8 cellular contexts compared by ENCODE assay signal in the genomic region with DNA sequence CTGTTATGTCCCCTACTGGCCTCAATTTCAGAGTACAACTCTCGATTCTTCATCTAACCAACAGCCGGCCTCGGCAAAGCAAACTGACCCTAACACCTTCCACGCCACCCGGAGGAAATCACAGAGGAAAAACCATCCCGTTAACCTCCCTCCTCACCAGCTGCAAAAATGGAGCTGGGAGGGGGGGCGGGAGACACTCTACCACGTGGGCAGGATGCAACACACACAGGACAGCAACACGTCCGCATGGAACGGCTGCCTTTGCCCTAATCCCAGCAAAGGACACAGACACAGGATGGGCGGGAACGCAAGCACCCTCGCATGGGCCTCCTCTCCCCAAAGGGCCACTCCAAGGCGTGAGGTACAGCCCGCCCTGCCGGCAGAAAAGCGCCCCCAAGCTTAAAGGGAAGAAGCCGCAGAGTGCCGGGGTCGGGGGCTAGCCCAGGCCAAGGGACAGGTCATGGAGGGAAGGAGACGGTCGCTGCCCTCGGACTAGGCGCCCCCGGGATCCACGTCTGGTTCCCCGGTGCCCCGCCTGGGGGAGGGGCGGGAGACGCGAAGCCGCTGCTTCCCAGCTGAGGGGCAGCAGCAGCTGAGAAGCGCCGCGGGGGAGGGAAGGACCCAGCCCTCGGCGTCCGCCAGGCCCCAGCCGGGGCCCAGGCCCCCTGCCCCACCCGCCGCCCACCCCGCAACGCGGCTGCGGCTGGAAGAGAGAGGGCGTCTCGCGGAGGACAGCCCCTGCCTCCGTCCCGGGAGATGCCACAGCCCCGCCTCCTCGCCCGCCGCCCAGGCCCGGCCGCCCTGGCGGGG. TPM values are rescaled to one million over a fixed set of nuclear protein-coding genes. Genes with fewer than 3 reads are reported as not detected.
A peak's percentile ranks its signal among the peaks of the same experiment; 100 is the strongest.
DNase-seq lines count a peak whose midpoint lies in the region; ATAC-seq, FAIRE-seq and TF ChIP-seq lines count a peak whose summit lies in the region.

No MANE protein-coding gene starts in this region.

- no peak for TF ChIP-seq RAD21 in A549 (conservative IDR thresholded peaks at IDR 0.05 in 1 of 2, IDR thresholded peaks at IDR 0.05 in 1 of 2)

- CTCF ChIA-PET in A549 (lab: Yijun Ruan, JAX), result interaction anchor here (1.2 to 1.8 kb wide), 2 partner anchors 51 to 160 kb away, joined by 4 to 10 read pairs; no protein-coding TSS in a partner anchor

- H3K4me3 ChIP-seq in A549, result peak overlapping the region; percentile 96
- peak overlapping the region; percentile 96 for H3K4me3 ChIP-seq in mucosa of descending colon

- TF ChIP-seq CTCF in A549 (IDR thresholded peaks at IDR 0.05) (peak; percentile 8; the same call in 2 of the 3 replicates), GM10266 (IDR thresholded peaks at IDR 0.05; ENCODE audit: control insufficient read depth, insufficient read depth, low read depth, missing control alignments) (peak; percentile 34), mucosa of descending colon (IDR thresholded peaks at IDR 0.05) (no peak)

- H3K4me1 Mint-ChIP-seq in stimulated activated naive CD8-positive, alpha-beta T cell treated with anti-CD3 and anti-CD28 coated beads, Interleukin-15, amount 100 ng/mL, for 72 hours, result peaks cover 60% of the 10 kb centered on the region

- peaks cover 41% of the 10 kb centered on the region for H3K4me1 ChIP-seq in A549
- peaks cover 19% of the 10 kb centered on the region for H3K4me1 ChIP-seq in mucosa of descending colon (ENCODE audit: low read depth)

- intact Hi-C loops in mucosa of descending colon (cut with DNase I, micrococcal nuclease), result loop anchor here in 1 of 2 donors (2.0 kb wide), 1 partner anchor 20 kb away; no protein-coding TSS in a partner anchor

- DNase-seq in A549 (ENCODE audit: low read depth in 1 of 2, low spot score in 1 of 2), result peak; percentile 53 to 69
- peak; percentile 65 for DNase-seq in GM10266 (ENCODE audit: extremely low spot score)
- DNase-seq in NCI-H1092 treated with DMSO at 0.1 percent for 48 hours (lab: John Stamatoyannopoulos, UW), result peak; percentile 59
- DNase-seq in erythroblast (lab: John Stamatoyannopoulos, UW), result peak; percentile 70 to 77
- peak; percentile 52 to 76 (median 73) for DNase-seq in mucosa of descending colon
- no peak for DNase-seq in stimulated activated naive CD8-positive, alpha-beta T cell treated with anti-CD3 and anti-CD28 coated beads, Interleukin-15, amount 100 ng/mL, for 72 hours

- no peak for TF ChIP-seq POLR2A in A549 (IDR thresholded peaks at IDR 0.05; ENCODE audit: low read length)
- TF ChIP-seq POLR2A in erythroblast (IDR thresholded peaks at IDR 0.05; ENCODE audit: low read length), result no peak

- H3K27ac ChIP-seq in A549, result peak overlapping the region; percentile 99 to 100

- ATAC-seq in A549, result peak; percentile 73 to 84
- ATAC-seq in HG02642 (IDR thresholded peaks at IDR 0.05; ENCODE audit: poor library complexity, unreplicated experiment), result peak; percentile 70
- ATAC-seq in activated CD4-positive, CD25-positive, alpha-beta regulatory T cell treated with anti-CD3 and anti-CD28 coated beads, Interleukin-2, amount 50 U/mL, for 24 hours, result peak; percentile 54 to 68
- ATAC-seq in mucosa of descending colon, result peak; percentile 61
- peak; percentile 64 for ATAC-seq in stimulated activated naive CD8-positive, alpha-beta T cell treated with anti-CD3 and anti-CD28 coated beads, Interleukin-15, amount 100 ng/mL, for 72 hours

- no peak for FAIRE-seq in A549 (lab: Jason Lieb, UNC)

- H3K4me2 ChIP-seq in A549, result peak overlapping the region; percentile 87

- TF ChIP-seq EP300 in A549 (IDR thresholded peaks at IDR 0.05), result no peak

- POLR2A ChIA-PET in A549 (lab: Yijun Ruan, JAX), result interaction anchor here (0.5 kb wide), 2 partner anchors 14 to 55 kb away, joined by 3 to 4 read pairs; no protein-coding TSS in a partner anchor

- H3K9me3 ChIP-seq in A549 (no peaks in the 10 kb centered on the region), mucosa of descending colon (no peaks in the 10 kb centered on the region)

- no peaks in the 10 kb centered on the region for H3K36me3 ChIP-seq in mucosa of descending colon (ENCODE audit: low read depth)

- H3K4me3 Mint-ChIP-seq in stimulated activated naive CD8-positive, alpha-beta T cell treated with anti-CD3 and anti-CD28 coated beads, Interleukin-15, amount 100 ng/mL, for 72 hours, result peak overlapping the region; percentile 79 to 95

- H3K9me3 Mint-ChIP-seq in stimulated activated naive CD8-positive, alpha-beta T cell treated with anti-CD3 and anti-CD28 coated beads, Interleukin-15, amount 100 ng/mL, for 72 hours, result no peaks in the 10 kb centered on the region

- 0% methylated on average over 16 of the region's 58 CpGs for WGBS in A549 (ENCODE audit: missing lambda C conversion rate)

- peak overlapping the region; percentile 92 to 96 for H3K27ac Mint-ChIP-seq in stimulated activated naive CD8-positive, alpha-beta T cell treated with anti-CD3 and anti-CD28 coated beads, Interleukin-15, amount 100 ng/mL, for 72 hours

- H3K27me3 Mint-ChIP-seq in stimulated activated naive CD8-positive, alpha-beta T cell treated with anti-CD3 and anti-CD28 coated beads, Interleukin-15, amount 100 ng/mL, for 72 hours, result no peaks in the 10 kb centered on the region

TF ChIP-seq in A549, 52 proteins besides CTCF, POLR2A, EP300 and RAD21:
- TF ChIP-seq, protein P1, sequence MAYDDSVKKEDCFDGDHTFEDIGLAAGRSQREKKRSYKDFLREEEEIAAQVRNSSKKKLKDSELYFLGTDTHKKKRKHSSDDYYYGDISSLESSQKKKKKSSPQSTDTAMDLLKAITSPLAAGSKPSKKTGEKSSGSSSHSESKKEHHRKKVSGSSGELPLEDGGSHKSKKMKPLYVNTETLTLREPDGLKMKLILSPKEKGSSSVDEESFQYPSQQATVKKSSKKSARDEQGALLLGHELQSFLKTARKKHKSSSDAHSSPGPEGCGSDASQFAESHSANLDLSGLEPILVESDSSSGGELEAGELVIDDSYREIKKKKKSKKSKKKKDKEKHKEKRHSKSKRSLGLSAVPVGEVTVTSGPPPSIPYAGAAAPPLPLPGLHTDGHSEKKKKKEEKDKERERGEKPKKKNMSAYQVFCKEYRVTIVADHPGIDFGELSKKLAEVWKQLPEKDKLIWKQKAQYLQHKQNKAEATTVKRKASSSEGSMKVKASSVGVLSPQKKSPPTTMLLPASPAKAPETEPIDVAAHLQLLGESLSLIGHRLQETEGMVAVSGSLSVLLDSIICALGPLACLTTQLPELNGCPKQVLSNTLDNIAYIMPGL (CRISPR knock-in tag; IDR thresholded peaks at IDR 0.05; ENCODE audit: borderline replicate concordance), result no peak
- TF ChIP-seq, protein P2, sequence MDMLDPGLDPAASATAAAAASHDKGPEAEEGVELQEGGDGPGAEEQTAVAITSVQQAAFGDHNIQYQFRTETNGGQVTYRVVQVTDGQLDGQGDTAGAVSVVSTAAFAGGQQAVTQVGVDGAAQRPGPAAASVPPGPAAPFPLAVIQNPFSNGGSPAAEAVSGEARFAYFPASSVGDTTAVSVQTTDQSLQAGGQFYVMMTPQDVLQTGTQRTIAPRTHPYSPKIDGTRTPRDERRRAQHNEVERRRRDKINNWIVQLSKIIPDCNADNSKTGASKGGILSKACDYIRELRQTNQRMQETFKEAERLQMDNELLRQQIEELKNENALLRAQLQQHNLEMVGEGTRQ (IDR thresholded peaks at IDR 0.05), result peak; percentile 36; the same call in 1 of the 2 replicates
- TF ChIP-seq, protein P3, sequence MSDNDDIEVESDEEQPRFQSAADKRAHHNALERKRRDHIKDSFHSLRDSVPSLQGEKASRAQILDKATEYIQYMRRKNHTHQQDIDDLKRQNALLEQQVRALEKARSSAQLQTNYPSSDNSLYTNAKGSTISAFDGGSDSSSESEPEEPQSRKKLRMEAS (IDR thresholded peaks at IDR 0.05), result peak; percentile 86

RNA-seq across cellular contexts. Expression of a gene that starts 0.6 kb away (rescaled TPM):
- polyA plus RNA-seq in A549 (2011; rRNA removed), result 45.0 and 53.1 TPM in 2 replicates
- 10.2 and 13.4 TPM in 2 replicates for polyA plus RNA-seq in A549 (2012; cell fraction: cytosol; rRNA removed)
- 16.6 and 21.0 TPM in 2 replicates for polyA plus RNA-seq in A549 (2012; cell fraction: nucleus; rRNA removed)
- 16.8 to 17.8 TPM (median 17.0 TPM) in 3 replicates for polyA plus RNA-seq in A549 (2017; fragmentation: RNase III; extraction: RNeasy Plus Mini Kit Qiagen cat#74134 plus additional on column Dnase treatment)
- polyA minus RNA-seq in A549 (2011; rRNA and poly(A)+ RNA removed), result 33.9 and 35.4 TPM in 2 replicates
- 10 to 100 TPM; 47.0 to 57.3 (median 53.4) TPM for total RNA-seq in mucosa of descending colon

RNA-seq across cellular contexts. Expression of a gene that starts 46.1 kb away (rescaled TPM):
- polyA plus RNA-seq in A549 (2011; rRNA removed) (1.7 and 2.4 TPM in 2 replicates), A549 (2017; fragmentation: RNase III; extraction: RNeasy Plus Mini Kit Qiagen cat#74134 plus additional on column Dnase treatment) (0.35 to 0.59 TPM (median 0.42 TPM) in 3 replicates)
- 0.61 and 0.71 TPM in 2 replicates for polyA plus RNA-seq in A549 (2012; cell fraction: cytosol; rRNA removed)
- polyA plus RNA-seq in A549 (2012; cell fraction: nucleus; rRNA removed), result 0.35 and 0.44 TPM in 2 replicates
- 1.9 and 3.0 TPM in 2 replicates for polyA minus RNA-seq in A549 (2011; rRNA and poly(A)+ RNA removed)
- 10 to 100 TPM; 13.3 to 18.9 (median 14.5) TPM for total RNA-seq in mucosa of descending colon

Comparison
In these comparisons a context has a peak if more than half of its experiments do, and no peak if none do; other contexts are left out.
1. DNase-seq: peak in A549 (2 of 2), GM10266 (single experiment), NCI-H1092 treated with DMSO at 0.1 percent for 48 hours (single experiment), erythroblast (2 of 2) and mucosa of descending colon (3 of 3); none in stimulated activated naive CD8-positive, alpha-beta T cell treated with anti-CD3 and anti-CD28 coated beads, Interleukin-15, amount 100 ng/mL, for 72 hours (0 of 2).
2. Peak in every context shown above with its lines, with median percentiles within 50 percentile points of each other: ATAC-seq.